ENCODE assay signal across 8 cellular contexts in the genomic region with DNA sequence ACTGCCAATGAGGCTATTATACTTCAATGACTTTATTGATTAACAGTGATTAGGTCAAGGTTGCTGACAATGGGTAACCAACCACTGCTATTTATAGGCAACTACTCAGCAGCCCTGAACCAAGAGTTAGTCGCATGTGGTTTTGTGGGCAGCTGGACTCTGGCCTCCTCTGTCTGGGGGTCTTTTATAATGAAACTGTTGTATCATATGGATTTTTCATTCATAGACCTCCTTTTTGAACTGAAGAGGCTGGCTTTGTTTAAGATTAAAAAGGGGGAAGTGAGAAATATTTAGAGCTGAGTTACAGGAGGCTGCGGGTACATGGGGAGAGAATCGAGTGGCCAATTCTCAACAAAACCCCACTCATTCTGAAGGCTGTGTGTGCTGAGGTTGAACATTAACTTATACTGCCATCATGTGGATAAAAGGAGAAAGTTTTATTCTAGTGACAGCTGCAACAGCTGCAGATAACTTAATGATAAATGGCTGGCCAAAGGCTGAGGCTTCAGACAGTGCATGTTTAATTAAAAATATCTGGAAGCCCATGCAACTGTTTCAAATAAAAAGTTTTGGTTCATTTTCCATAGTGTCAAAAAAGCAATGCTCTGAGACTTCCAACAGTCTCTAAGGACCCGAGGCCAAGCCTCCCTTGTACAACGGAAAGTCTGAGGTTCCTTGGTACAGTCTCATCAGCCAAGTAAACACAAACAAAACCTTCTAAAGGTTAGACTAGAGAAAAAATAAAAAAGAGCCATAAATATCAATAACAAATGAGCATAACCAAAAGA.
DNase-seq lines count a peak whose midpoint lies in the region; ATAC-seq and TF ChIP-seq lines count a peak whose summit lies in the region.

No MANE protein-coding gene starts in this region.

- no peak overlapping the region for H3K4me2 ChIP-seq in mesendoderm (ENCODE audit: low read length)

- H3K4me3 ChIP-seq in NB4 (ENCODE audit: low read depth, low read length), result no peak overlapping the region
- H3K4me3 ChIP-seq in astrocyte of the cerebellum (ENCODE audit: low read depth, low read length), result no peak overlapping the region
- H3K4me3 ChIP-seq in mesendoderm (ENCODE audit: low read length), result no peak overlapping the region

- no peak overlapping the region for H4K8ac ChIP-seq in mesendoderm (ENCODE audit: low read depth, low read length)

- no peak overlapping the region for H2AK5ac ChIP-seq in mesendoderm (ENCODE audit: low read length)

- DNase-seq in AG08396 (ENCODE audit: low spot score), result peak; percentile 48
- DNase-seq in NB4 (ENCODE audit: low read depth), result peak; percentile 44
- DNase-seq in astrocyte of the cerebellum (ENCODE audit: low read depth), result peak; percentile 69
- DNase-seq in mesendoderm, result peak; percentile 65
- DNase-seq in NCI-H2196 treated with DMSO at 0.1 percent for 48 hours (lab: John Stamatoyannopoulos, UW; ENCODE audit: unreplicated experiment), result no peak
- DNase-seq in NCI-H187 treated with DMSO at 0.1 percent for 48 hours (lab: John Stamatoyannopoulos, UW), result no peak

- no peaks in the 10 kb centered on the region for H3K27me3 ChIP-seq in mesendoderm (ENCODE audit: insufficient read depth, low read length, poor library complexity)

- no peak overlapping the region for H2BK15ac ChIP-seq in mesendoderm (replicated peaks; ENCODE audit: low read depth)

- no peaks in the 10 kb centered on the region for H3K4me1 ChIP-seq in mesendoderm (ENCODE audit: control insufficient read depth, low read depth, low read length)

- no peak overlapping the region for H4K5ac ChIP-seq in mesendoderm (ENCODE audit: low read length)

- WGBS in mesendoderm (ENCODE audit: extremely low coverage, insufficient coverage, low lambda C conversion rate), result no CpG with 5 or more reads among the region's 5 CpGs

- no peak overlapping the region for H3K18ac ChIP-seq in mesendoderm (ENCODE audit: low read length)

- H3K23ac ChIP-seq in mesendoderm (ENCODE audit: low read length), result no peak overlapping the region

- no peak overlapping the region for H3K4ac ChIP-seq in mesendoderm (ENCODE audit: low read depth, low read length)

- H2BK5ac ChIP-seq in mesendoderm (ENCODE audit: low read length), result no peak overlapping the region

- TF ChIP-seq POLR2A in NB4 (IDR thresholded peaks at IDR 0.05; ENCODE audit: extremely low read depth, insufficient read length), result no peak

- TF ChIP-seq CTCF in NB4 (IDR thresholded peaks at IDR 0.05; ENCODE audit: low read depth, low read length) (peak; percentile 9), astrocyte of the cerebellum (IDR thresholded peaks at IDR 0.05; ENCODE audit: low read depth, low read length, missing control alignments) (peak; percentile 49)

- in situ Hi-C loops in astrocyte of the cerebellum (cut with HindIII; ENCODE audit: low sequenced_read_pairs), result no loop called here

- H3K56ac ChIP-seq in mesendoderm (ENCODE audit: low read length), result no peak overlapping the region

- no peaks in the 10 kb centered on the region for H3K79me2 ChIP-seq in mesendoderm (ENCODE audit: control insufficient read depth, insufficient read depth, low read length)

- no peaks in the 10 kb centered on the region for H3K36me3 ChIP-seq in mesendoderm (ENCODE audit: control insufficient read depth, insufficient read depth, low read length)

- H3K9ac ChIP-seq in mesendoderm (ENCODE audit: low read length), result no peak overlapping the region

- H3K27ac ChIP-seq in mesendoderm (ENCODE audit: low read depth, low read length), result no peak overlapping the region

- H2BK120ac ChIP-seq in mesendoderm (ENCODE audit: low read depth, low read length), result no peak overlapping the region

- ATAC-seq in GM18511 (IDR thresholded peaks at IDR 0.05; ENCODE audit: unreplicated experiment), result peak; percentile 94
- peak; percentile 94 for ATAC-seq in HG02798 (IDR thresholded peaks at IDR 0.05; ENCODE audit: poor library complexity, unreplicated experiment)

- H3K79me1 ChIP-seq in mesendoderm (ENCODE audit: low read length), result no peaks in the 10 kb centered on the region

Comparison
In these comparisons a context has a peak if more than half of its experiments do, and no peak if none do; other contexts are left out.
1. DNase-seq: peak in AG08396 (single experiment), NB4 (single experiment), astrocyte of the cerebellum (single experiment) and mesendoderm (single experiment); none in NCI-H2196 treated with DMSO at 0.1 percent for 48 hours (single experiment) and NCI-H187 treated with DMSO at 0.1 percent for 48 hours (single experiment).